ENCODE assay signal across 1 cellular context in the genomic region with DNA sequence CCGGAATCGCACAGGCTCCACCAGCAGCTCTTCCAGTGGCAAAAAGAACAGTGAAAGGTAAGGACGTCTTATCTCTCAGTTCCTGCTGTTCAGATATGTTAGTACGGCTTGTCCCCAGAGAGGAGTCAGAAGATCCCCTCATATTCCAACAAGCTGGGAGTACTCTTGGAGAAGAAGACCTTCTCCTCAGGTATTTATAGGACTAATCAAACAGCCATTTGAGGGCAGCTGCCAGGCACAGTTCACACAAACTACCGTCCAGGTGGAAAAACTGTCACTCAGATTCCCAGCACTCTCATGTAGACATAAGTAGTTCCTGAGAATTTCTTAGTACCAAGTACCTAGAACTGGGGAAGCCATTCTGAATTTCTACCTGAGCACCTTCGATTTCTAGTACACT.
TF ChIP-seq lines count a peak whose summit lies in the region.

No MANE protein-coding gene starts in this region.

TF ChIP-seq in IMR-90, 13 proteins besides CTCF, POLR2A, EP300 and RAD21 (continued from another document):
- TF ChIP-seq, protein P1, sequence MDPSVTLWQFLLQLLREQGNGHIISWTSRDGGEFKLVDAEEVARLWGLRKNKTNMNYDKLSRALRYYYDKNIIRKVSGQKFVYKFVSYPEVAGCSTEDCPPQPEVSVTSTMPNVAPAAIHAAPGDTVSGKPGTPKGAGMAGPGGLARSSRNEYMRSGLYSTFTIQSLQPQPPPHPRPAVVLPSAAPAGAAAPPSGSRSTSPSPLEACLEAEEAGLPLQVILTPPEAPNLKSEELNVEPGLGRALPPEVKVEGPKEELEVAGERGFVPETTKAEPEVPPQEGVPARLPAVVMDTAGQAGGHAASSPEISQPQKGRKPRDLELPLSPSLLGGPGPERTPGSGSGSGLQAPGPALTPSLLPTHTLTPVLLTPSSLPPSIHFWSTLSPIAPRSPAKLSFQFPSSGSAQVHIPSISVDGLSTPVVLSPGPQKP (IDR thresholded peaks at IDR 0.05; ENCODE audit: borderline replicate concordance, low read depth, low read length) = no peak
- no peak for TF ChIP-seq CHD1 (IDR thresholded peaks at IDR 0.05; ENCODE audit: low read depth, low read length)
- no peak for TF ChIP-seq RFX5 (IDR thresholded peaks at IDR 0.05; ENCODE audit: low read depth, low read length)
- no peak for TF ChIP-seq RCOR1 (IDR thresholded peaks at IDR 0.05; ENCODE audit: insufficient replicate concordance, low read length)
- TF ChIP-seq, protein P2, sequence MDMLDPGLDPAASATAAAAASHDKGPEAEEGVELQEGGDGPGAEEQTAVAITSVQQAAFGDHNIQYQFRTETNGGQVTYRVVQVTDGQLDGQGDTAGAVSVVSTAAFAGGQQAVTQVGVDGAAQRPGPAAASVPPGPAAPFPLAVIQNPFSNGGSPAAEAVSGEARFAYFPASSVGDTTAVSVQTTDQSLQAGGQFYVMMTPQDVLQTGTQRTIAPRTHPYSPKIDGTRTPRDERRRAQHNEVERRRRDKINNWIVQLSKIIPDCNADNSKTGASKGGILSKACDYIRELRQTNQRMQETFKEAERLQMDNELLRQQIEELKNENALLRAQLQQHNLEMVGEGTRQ (IDR thresholded peaks at IDR 0.05; ENCODE audit: low read depth, low read length) = no peak
- TF ChIP-seq SMC3 (IDR thresholded peaks at IDR 0.05; ENCODE audit: low read depth, low read length) = no peak
- TF ChIP-seq MAFK (IDR thresholded peaks at IDR 0.05; ENCODE audit: low read depth, low read length) = no peak
- TF ChIP-seq NFE2L2 (IDR thresholded peaks at IDR 0.05; ENCODE audit: low read depth, low read length) = no peak
- TF ChIP-seq FOS (IDR thresholded peaks at IDR 0.05; ENCODE audit: low read depth, low read length) = no peak
- TF ChIP-seq MXI1 (IDR thresholded peaks at IDR 0.05; ENCODE audit: borderline replicate concordance, low read depth, low read length) = no peak
- TF ChIP-seq BHLHE40 (IDR thresholded peaks at IDR 0.05; ENCODE audit: low read depth, low read length) = no peak
